In the genomic region with DNA sequence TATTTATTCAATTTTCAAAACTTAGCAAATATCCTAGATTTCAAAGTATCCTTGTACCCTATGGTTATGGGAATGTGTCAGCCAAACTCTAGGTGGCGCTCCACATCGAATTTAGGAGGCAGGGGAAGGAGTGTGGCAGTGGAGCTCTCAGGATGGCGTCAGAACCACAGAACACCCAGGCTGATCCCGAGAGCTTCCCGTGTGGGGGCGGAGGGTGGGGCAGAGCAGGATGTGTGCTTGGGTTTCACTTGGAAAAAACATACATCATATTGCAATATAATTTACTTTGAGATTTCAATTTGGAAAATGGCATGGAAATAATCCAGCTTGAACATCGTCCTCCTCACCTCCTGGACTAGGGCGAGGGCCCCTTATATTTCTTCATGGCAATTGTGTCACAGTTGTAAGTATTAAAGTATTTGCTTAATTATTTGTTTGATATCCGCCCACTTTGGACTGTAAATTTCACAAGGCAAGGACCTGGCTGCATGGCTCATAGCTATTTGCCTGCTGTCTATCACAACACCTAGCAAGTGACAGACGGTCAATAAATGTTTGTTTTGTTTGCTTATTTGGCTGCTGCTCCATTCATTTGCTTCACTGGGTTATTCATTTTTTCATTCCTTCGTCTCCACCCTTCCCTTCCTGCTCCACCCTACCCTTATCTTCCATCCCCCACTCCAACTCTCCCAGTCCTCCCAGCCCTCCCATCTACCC, we compare ENCODE assay signal across 9 cellular contexts.
A peak's percentile ranks its signal among the peaks of the same experiment; 100 is the strongest.
DNase-seq lines count a peak whose midpoint lies in the region; ATAC-seq, FAIRE-seq and TF ChIP-seq lines count a peak whose summit lies in the region.
"Had no signal": no experiment of that assay in that cellular context is flagged by ENCODE, and none has a peak within 500 bp of the region (broad histone marks: within the 10 kb centered on the region; RNA-seq: fewer than 3 reads in every experiment).

No MANE protein-coding gene starts in this region.

- peak overlapping the region; percentile 99 for H3K27ac ChIP-seq in astrocyte (ENCODE audit: low read depth, low read length)

- no peaks in the 10 kb centered on the region for H3K9me3 ChIP-seq in astrocyte (ENCODE audit: insufficient read depth, low read depth, low read length)

- H3K27me3 Mint-ChIP-seq in astrocyte (ENCODE audit: low read depth, unreplicated experiment): no peaks in the 10 kb centered on the region

- H3K9ac ChIP-seq in astrocyte (ENCODE audit: low read length): peak overlapping the region; percentile 96

- peaks cover 3% of the 10 kb centered on the region for H3K9me3 Mint-ChIP-seq in astrocyte (ENCODE audit: unreplicated experiment)

- no peaks in the 10 kb centered on the region for H4K20me1 ChIP-seq in astrocyte (ENCODE audit: insufficient read depth, low read length)

- peaks cover 41% of the 10 kb centered on the region for H3K4me1 Mint-ChIP-seq in astrocyte (ENCODE audit: low read depth, unreplicated experiment)

- peak overlapping the region; percentile 63 for H3K4me3 Mint-ChIP-seq in astrocyte (ENCODE audit: unreplicated experiment)
- H3K4me3 Mint-ChIP-seq: dendritic cell treated with granulocyte-macrophage colony-stimulating factor and Interleukin-4, amounts not matched to agents 40 ng/mL and 50 ng/mL, for 4 days had no signal

- peak; percentile 61 for ATAC-seq in HG02642 (IDR thresholded peaks at IDR 0.05; ENCODE audit: poor library complexity, unreplicated experiment)
- ATAC-seq in HG02798 (IDR thresholded peaks at IDR 0.05; ENCODE audit: poor library complexity, unreplicated experiment): no peak
- no peak for ATAC-seq in HG03432 (IDR thresholded peaks at IDR 0.05; ENCODE audit: unreplicated experiment)

- DNase-seq in GM04504 (ENCODE audit: low read depth): peak; percentile 88
- peak; percentile 46 for DNase-seq in NOMO-1 treated with DMSO at 0.1 percent for 48 hours (lab: John Stamatoyannopoulos, UW; ENCODE audit: unreplicated experiment)
- peak; percentile 88 for DNase-seq in astrocyte (ENCODE audit: low read depth)
- DNase-seq in hepatic stellate cell (ENCODE audit: low spot score): peak; percentile 77
- DNase-seq in retinal pigment epithelial cell (ENCODE audit: low read depth): peak; percentile 84

- H3K4me1 ChIP-seq in astrocyte (ENCODE audit: insufficient read depth, low read length): peaks cover 26% of the 10 kb centered on the region

- peaks cover 5% of the 10 kb centered on the region for H3K36me3 ChIP-seq in astrocyte (ENCODE audit: insufficient read depth, low read length)

- peak; percentile 70 for FAIRE-seq in astrocyte (lab: Jason Lieb, UNC)

- no peaks in the 10 kb centered on the region for H3K36me3 Mint-ChIP-seq in astrocyte (ENCODE audit: low read depth, unreplicated experiment)

- H3K79me2 ChIP-seq in astrocyte (ENCODE audit: insufficient read depth, low read length): peaks cover 11% of the 10 kb centered on the region

- TF ChIP-seq CTCF in astrocyte (IDR thresholded peaks at IDR 0.05; ENCODE audit: insufficient read depth, low read depth, low read length) (peak; percentile 93), retinal pigment epithelial cell (conservative IDR thresholded peaks at IDR 0.05; ENCODE audit: low read depth, low read length) (peak; percentile 81)

- no peaks in the 10 kb centered on the region for H3K27me3 ChIP-seq in astrocyte (ENCODE audit: insufficient read depth, low read length)

- H3K27ac Mint-ChIP-seq in astrocyte (ENCODE audit: unreplicated experiment): peak overlapping the region; percentile 96
- H3K27ac Mint-ChIP-seq: dendritic cell treated with granulocyte-macrophage colony-stimulating factor and Interleukin-4, amounts not matched to agents 40 ng/mL and 50 ng/mL, for 4 days had no signal

- H2AFZ ChIP-seq in astrocyte (ENCODE audit: low read depth, low read length): no peak overlapping the region

- H3K4me3 ChIP-seq in astrocyte (ENCODE audit: insufficient read depth, low read depth, low read length) (peak overlapping the region; percentile 75), retinal pigment epithelial cell (ENCODE audit: low read length) (peak overlapping the region; percentile 48)

- peak overlapping the region; percentile 85 for H3K4me2 ChIP-seq in astrocyte (ENCODE audit: low read length)
